In genomic region chr22:43152355-43153071, GRCh38 we compare ENCODE assay signal across 1 cellular context.
TF ChIP-seq lines count a peak whose summit lies in the region.

No MANE protein-coding gene starts in this region.

TF ChIP-seq in GM12878, 131 proteins besides CTCF, POLR2A, EP300 and RAD21:
- peak; percentile 33; the same call in 1 of the 2 replicates for TF ChIP-seq DPF2 (IDR thresholded peaks at IDR 0.05)
- 0 out of 2 replicates have a peak, but pooled peaks have one; percentile 54 for TF ChIP-seq GATAD2B (conservative IDR thresholded peaks at IDR 0.05; ENCODE audit: low read depth)
- TF ChIP-seq ZNF687 (IDR thresholded peaks at IDR 0.05), result 0 out of 2 replicates have a peak, but pooled peaks have one; percentile 24
- TF ChIP-seq CHD4 (IDR thresholded peaks at IDR 0.05), result no peak
TF ChIP-seq in GM12878: peak in this region for 3.
